17 cellular contexts compared by ENCODE assay signal in the genomic region with DNA sequence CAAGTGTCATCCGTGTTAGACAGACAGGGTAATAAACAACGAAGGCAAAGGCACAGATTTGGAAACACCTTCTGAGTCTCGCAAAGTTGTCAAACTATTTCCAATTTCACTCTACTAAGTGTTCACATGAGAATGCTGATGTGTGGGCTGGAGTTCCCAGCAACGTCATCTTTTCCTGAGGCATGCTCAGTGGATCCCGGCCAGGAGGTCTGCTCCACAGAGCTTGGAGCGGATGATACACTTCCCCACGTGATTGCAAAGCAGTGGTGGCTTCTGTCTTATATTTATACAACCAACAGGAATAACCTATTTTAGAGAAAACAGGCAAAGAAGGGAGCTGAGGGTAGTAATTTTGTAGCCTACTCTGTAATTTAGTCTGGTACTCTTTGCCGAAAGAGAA. TPM values are rescaled to one million over a fixed set of nuclear protein-coding genes. Genes with fewer than 3 reads are reported as not detected.
DNase-seq lines count a peak whose midpoint lies in the region; ATAC-seq and TF ChIP-seq lines count a peak whose summit lies in the region.
"Had no signal": no experiment of that assay in that cellular context is flagged by ENCODE, and none has a peak within 500 bp of the region (broad histone marks: within the 10 kb centered on the region; RNA-seq: fewer than 3 reads in every experiment).

No MANE protein-coding gene starts in this region.

- no peaks in the 10 kb centered on the region for H3K9me3 Mint-ChIP-seq in activated CD4-positive, alpha-beta memory T cell treated with anti-CD3 and anti-CD28 coated beads, Interleukin-2, amount 10 ng/mL, durations not matched to agents 7 days and 5 days
- peaks cover 2% of the 10 kb centered on the region for H3K9me3 Mint-ChIP-seq in glutamatergic neuron (ENCODE audit: unreplicated experiment)

- H3K9me3 ChIP-seq in WERI-Rb-1 (ENCODE audit: severe bottlenecking) = peaks cover 5% of the 10 kb centered on the region

- POLR2A ChIA-PET in activated CD4-positive, alpha-beta memory T cell treated with anti-CD3 and anti-CD28 coated beads, Interleukin-2, amount 10 ng/mL, durations not matched to agents 7 days and 5 days (lab: Charles Lee) = no interaction called here

- intact Hi-C loops in left cardiac atrium (cut with DNase I) = no loop called here

- no peak overlapping the region for H3K4me3 ChIP-seq in AG10803 (ENCODE audit: low read length)
- H3K4me3 ChIP-seq in WERI-Rb-1 (ENCODE audit: low read depth, low read length) = no peak overlapping the region
- H3K4me3 ChIP-seq: skin epidermis had no signal

- H3K36me3 ChIP-seq in WERI-Rb-1 = no peaks in the 10 kb centered on the region

- no peak overlapping the region for H3K27ac Mint-ChIP-seq in activated CD4-positive, alpha-beta memory T cell treated with anti-CD3 and anti-CD28 coated beads, Interleukin-2, amount 10 ng/mL, durations not matched to agents 7 days and 5 days
- no peak overlapping the region for H3K27ac Mint-ChIP-seq in glutamatergic neuron (ENCODE audit: unreplicated experiment)
- H3K27ac Mint-ChIP-seq: activated T-cell treated with anti-CD3 and anti-CD28 coated beads, Interleukin-2, amount 50 U/mL, for 24 hours; B cell had no signal

- no peaks in the 10 kb centered on the region for H3K27me3 Mint-ChIP-seq in activated CD4-positive, alpha-beta memory T cell treated with anti-CD3 and anti-CD28 coated beads, Interleukin-2, amount 10 ng/mL, durations not matched to agents 7 days and 5 days
- no peaks in the 10 kb centered on the region for H3K27me3 Mint-ChIP-seq in glutamatergic neuron (ENCODE audit: unreplicated experiment)
- H3K27me3 Mint-ChIP-seq: B cell had no signal

- CTCF ChIA-PET in activated CD4-positive, alpha-beta memory T cell treated with anti-CD3 and anti-CD28 coated beads, Interleukin-2, amount 10 ng/mL, durations not matched to agents 7 days and 5 days (lab: Charles Lee) = no interaction called here

- no peak overlapping the region for H3K4me3 Mint-ChIP-seq in activated CD4-positive, alpha-beta memory T cell treated with anti-CD3 and anti-CD28 coated beads, Interleukin-2, amount 10 ng/mL, durations not matched to agents 7 days and 5 days
- no peak overlapping the region for H3K4me3 Mint-ChIP-seq in glutamatergic neuron (ENCODE audit: unreplicated experiment)
- H3K4me3 Mint-ChIP-seq: activated T-cell treated with anti-CD3 and anti-CD28 coated beads, Interleukin-2, amount 50 U/mL, for 24 hours; B cell; brain had no signal

- ATAC-seq in left cardiac atrium = peak; percentile 71 to 78

- no peaks in the 10 kb centered on the region for H3K36me3 Mint-ChIP-seq in activated CD4-positive, alpha-beta memory T cell treated with anti-CD3 and anti-CD28 coated beads, Interleukin-2, amount 10 ng/mL, durations not matched to agents 7 days and 5 days (ENCODE audit: low read depth)
- no peaks in the 10 kb centered on the region for H3K36me3 Mint-ChIP-seq in glutamatergic neuron (ENCODE audit: unreplicated experiment)
- H3K36me3 Mint-ChIP-seq: brain had no signal

- no peak overlapping the region for H3K27ac ChIP-seq in WERI-Rb-1

- H3K27me3 ChIP-seq in WERI-Rb-1 (ENCODE audit: insufficient read depth, low read depth, severe bottlenecking) = peaks cover 3% of the 10 kb centered on the region

- H3K4me1 Mint-ChIP-seq in activated CD4-positive, alpha-beta memory T cell treated with anti-CD3 and anti-CD28 coated beads, Interleukin-2, amount 10 ng/mL, durations not matched to agents 7 days and 5 days = no peaks in the 10 kb centered on the region
- no peaks in the 10 kb centered on the region for H3K4me1 Mint-ChIP-seq in glutamatergic neuron (ENCODE audit: low read depth, unreplicated experiment)
- H3K4me1 Mint-ChIP-seq: brain had no signal

- DNase-seq in AG10803 (ENCODE audit: low read depth) (peak; percentile 39), astrocyte of the hippocampus (ENCODE audit: low read depth, low spot score) (peak; percentile 42), left cardiac atrium (peak; percentile 71), putamen (ENCODE audit: low spot score) (peak; percentile 8), CD1c-positive myeloid dendritic cell (ENCODE audit: extremely low spot score) (no peak), WERI-Rb-1 (no peak), glutamatergic neuron (no peak)
- DNase-seq in activated CD4-positive, alpha-beta memory T cell treated with anti-CD3 and anti-CD28 coated beads, Interleukin-2, amount 10 ng/mL, durations not matched to agents 7 days and 5 days = no peak
- DNase-seq: activated CD4-positive, CD25-positive, alpha-beta regulatory T cell treated with anti-CD3 and anti-CD28 coated beads, Interleukin-2, amount 50 U/mL, for 72 hours; activated T-cell treated with anti-CD3 and anti-CD28 coated beads, Interleukin-2, amount 50 U/mL, for 24 hours; DMS79 treated with DMSO at 0.1 percent for 48 hours; HCEC 1CT; MV-4-11; OCI-M1 had no signal

- no peak for TF ChIP-seq CTCF in AG10803 (conservative IDR thresholded peaks at IDR 0.05; ENCODE audit: low read length)
- TF ChIP-seq CTCF in WERI-Rb-1 (IDR thresholded peaks at IDR 0.05; ENCODE audit: low read depth, low read length) = no peak
- no peak for TF ChIP-seq CTCF in glutamatergic neuron (IDR thresholded peaks at IDR 0.05; ENCODE audit: partially characterized antibody, unreplicated experiment)

RNA-seq across cellular contexts. Expression of a gene that starts 40.1 kb away (rescaled TPM):
- total RNA-seq in left cardiac atrium = 10 to 100 TPM; 16.3 to 20.5 TPM
- total RNA-seq in activated CD4-positive, alpha-beta memory T cell treated with anti-CD3 and anti-CD28 coated beads, Interleukin-2, amount 10 ng/mL, durations not matched to agents 7 days and 5 days = 10 to 100 TPM; 28.0 to 29.0 TPM
- total RNA-seq in glutamatergic neuron (ENCODE audit: unreplicated experiment) = 12.1 TPM

Comparison
In these comparisons a context has a peak if more than half of its experiments do, and no peak if none do; other contexts are left out.
1. DNase-seq: peak in AG10803 (single experiment), astrocyte of the hippocampus (single experiment), left cardiac atrium (single experiment) and putamen (single experiment); none in CD1c-positive myeloid dendritic cell (single experiment), WERI-Rb-1 (single experiment), activated CD4-positive, alpha-beta memory T cell treated with anti-CD3 and anti-CD28 coated beads, Interleukin-2, amount 10 ng/mL, durations not matched to agents 7 days and 5 days (single experiment) and glutamatergic neuron (single experiment).